In genomic region chr7:45126201-45126600, GRCh38 we compare ENCODE assay signal across 24 cellular contexts. TPM values are rescaled to one million over a fixed set of nuclear protein-coding genes. Genes with fewer than 3 reads are reported as not detected.
DNase-seq lines count a peak whose midpoint lies in the region; ATAC-seq, FAIRE-seq and TF ChIP-seq lines count a peak whose summit lies in the region.
"Had no signal": no experiment of that assay in that cellular context is flagged by ENCODE, and none has a peak within 500 bp of the region (broad histone marks: within the 10 kb centered on the region; RNA-seq: fewer than 3 reads in every experiment).

No MANE protein-coding gene starts in this region.

- FAIRE-seq in K562 (lab: Jason Lieb, UNC): no peak
- FAIRE-seq: GM12892, GM18507 had no signal

- TF ChIP-seq RAD21 in K562 (CRISPR knock-in tag; conservative IDR thresholded peaks at IDR 0.05 in 1 of 2, IDR thresholded peaks at IDR 0.05 in 1 of 2): no peak

- no peak for TF ChIP-seq EP300 in K562 (IDR thresholded peaks at IDR 0.05; ENCODE audit: low read length)

- BruUV-seq in K562 (replicated peaks; lab: Mats Ljungman, UMichigan): no TSS peak

- CTCF ChIA-PET in activated CD8-positive, alpha-beta T cell treated with anti-CD3 and anti-CD28 coated beads, Interleukin-2, amount 10 ng/mL, durations not matched to agents 7 days and 5 days (lab: Charles Lee): interaction anchor here (1.4 kb wide), 1 partner anchor 10 kb away, joined by 6 read pairs; no protein-coding TSS in a partner anchor
- CTCF ChIA-PET in activated CD8-positive, alpha-beta T cell treated with anti-CD3 and anti-CD28 coated beads for 36 hours (lab: Charles Lee): interaction anchor here (6.3 kb wide), 1 partner anchor 10 kb away, joined by 41 read pairs; no protein-coding TSS in a partner anchor
- CTCF ChIA-PET in K562 (lab: Yijun Ruan, JAX; ENCODE audit: low intra/inter-chr PET ratio): no interaction called here

- H3K27ac ChIP-seq in BLaER1 (peak overlapping the region; percentile 44; the same call in 1 of the 2 replicates), K562 (ENCODE audit: extremely low read depth, low read depth, low read length) (no peak overlapping the region)
- H3K27ac ChIP-seq: C4-2B had no signal

- H3K9me3 Mint-ChIP-seq in activated CD8-positive, alpha-beta T cell treated with anti-CD3 and anti-CD28 coated beads, Interleukin-2, amount 10 ng/mL, durations not matched to agents 7 days and 5 days (ENCODE audit: insufficient read depth): no peaks in the 10 kb centered on the region
- H3K9me3 Mint-ChIP-seq in activated CD8-positive, alpha-beta T cell treated with anti-CD3 and anti-CD28 coated beads for 36 hours: no peaks in the 10 kb centered on the region
- H3K9me3 Mint-ChIP-seq in immature natural killer cell: no peaks in the 10 kb centered on the region
- no peaks in the 10 kb centered on the region for H3K9me3 Mint-ChIP-seq in stimulated activated effector memory CD8-positive, alpha-beta T cell treated with anti-CD3 and anti-CD28 coated beads, Interleukin-12 subunit alpha, Interleukin-12 subunit beta, amount 100 ng/mL, for 72 hours
- H3K9me3 Mint-ChIP-seq: CD4-positive, alpha-beta T cell; GM23338; HFFc6 had no signal

- H3K4me1 ChIP-seq in BLaER1: peaks cover 30% of the 10 kb centered on the region
- H3K4me1 ChIP-seq in K562 (replicated peaks in 1 of 2; ENCODE audit: control insufficient read depth in 2 of 2, insufficient read depth in 2 of 2, low read length in 2 of 2): peaks cover 0 to 29% of the 10 kb centered on the region in 2 experiments; a peak in 3 of 5 replicates
- H3K4me1 ChIP-seq: Caco-2 had no signal

- H3K36me3 ChIP-seq in BLaER1: no peaks in the 10 kb centered on the region
- no peaks in the 10 kb centered on the region for H3K36me3 ChIP-seq in K562 (ENCODE audit: control insufficient read depth, insufficient read depth, low read length)

- no peaks in the 10 kb centered on the region for H3K27me3 Mint-ChIP-seq in activated CD8-positive, alpha-beta T cell treated with anti-CD3 and anti-CD28 coated beads, Interleukin-2, amount 10 ng/mL, durations not matched to agents 7 days and 5 days (ENCODE audit: low read depth)
- H3K27me3 Mint-ChIP-seq in activated CD8-positive, alpha-beta T cell treated with anti-CD3 and anti-CD28 coated beads for 36 hours: no peaks in the 10 kb centered on the region
- no peaks in the 10 kb centered on the region for H3K27me3 Mint-ChIP-seq in immature natural killer cell (ENCODE audit: low read depth in 3 of 3)
- H3K27me3 Mint-ChIP-seq: CD4-positive, alpha-beta T cell had no signal

- WGBS in K562 (ENCODE audit: insufficient coverage, low coverage, missing lambda C conversion rate): 54% methylated on average over 6 of the region's 6 CpGs

- in situ Hi-C loops in K562 (cut with MboI): no loop called here

- peak overlapping the region; percentile 6 for H3K27ac Mint-ChIP-seq in activated CD8-positive, alpha-beta T cell treated with anti-CD3 and anti-CD28 coated beads, Interleukin-2, amount 10 ng/mL, durations not matched to agents 7 days and 5 days
- no peak overlapping the region for H3K27ac Mint-ChIP-seq in activated CD8-positive, alpha-beta T cell treated with anti-CD3 and anti-CD28 coated beads for 36 hours
- peak overlapping the region; percentile 15 to 80 (median 64) for H3K27ac Mint-ChIP-seq in immature natural killer cell
- H3K27ac Mint-ChIP-seq in stimulated activated effector memory CD8-positive, alpha-beta T cell treated with anti-CD3 and anti-CD28 coated beads, Interleukin-12 subunit alpha, Interleukin-12 subunit beta, amount 100 ng/mL, for 72 hours: no peak overlapping the region
- H3K27ac Mint-ChIP-seq: CD4-positive, alpha-beta T cell; GM23338; HFFc6 had no signal

- DNase-seq in activated CD8-positive, alpha-beta T cell treated with anti-CD3 and anti-CD28 coated beads, Interleukin-2, amount 10 ng/mL, durations not matched to agents 7 days and 5 days: no peak
- no peak for DNase-seq in activated CD8-positive, alpha-beta T cell treated with anti-CD3 and anti-CD28 coated beads for 36 hours
- no peak for DNase-seq in K562 (ENCODE audit: extremely low read depth in 1 of 4, low spot score in 3 of 4)
- no peak for DNase-seq in immature natural killer cell
- no peak for DNase-seq in stimulated activated effector memory CD8-positive, alpha-beta T cell treated with anti-CD3 and anti-CD28 coated beads, Interleukin-12 subunit alpha, Interleukin-12 subunit beta, amount 100 ng/mL, for 72 hours (ENCODE audit: low spot score in 2 of 2)
- no peak for DNase-seq in NCI-H748 treated with DMSO at 0.1 percent for 48 hours (lab: John Stamatoyannopoulos, UW)
- DNase-seq: 8988T; Caco-2; CD4-positive, alpha-beta T cell; DMS153; DMS79; GDM1; H7; HFFc6 had no signal

- no peak overlapping the region for H3K4me3 Mint-ChIP-seq in activated CD8-positive, alpha-beta T cell treated with anti-CD3 and anti-CD28 coated beads, Interleukin-2, amount 10 ng/mL, durations not matched to agents 7 days and 5 days
- no peak overlapping the region for H3K4me3 Mint-ChIP-seq in activated CD8-positive, alpha-beta T cell treated with anti-CD3 and anti-CD28 coated beads for 36 hours
- H3K4me3 Mint-ChIP-seq in immature natural killer cell: no peak overlapping the region
- no peak overlapping the region for H3K4me3 Mint-ChIP-seq in stimulated activated effector memory CD8-positive, alpha-beta T cell treated with anti-CD3 and anti-CD28 coated beads, Interleukin-12 subunit alpha, Interleukin-12 subunit beta, amount 100 ng/mL, for 72 hours
- H3K4me3 Mint-ChIP-seq: CD4-positive, alpha-beta T cell; GM23338; HFFc6 had no signal

- TF ChIP-seq POLR2A in K562 (conservative IDR thresholded peaks at IDR 0.05): no peak

- no peaks in the 10 kb centered on the region for H3K79me2 ChIP-seq in K562 (ENCODE audit: control insufficient read depth, insufficient read depth, low read length)

- H3K27me3 ChIP-seq in BLaER1 (no peaks in the 10 kb centered on the region), K562 (ENCODE audit: control insufficient read depth in 2 of 2, insufficient read depth in 2 of 2, low read length in 2 of 2) (no peaks in the 10 kb centered on the region)

- H2AFZ ChIP-seq in K562 (ENCODE audit: low read depth, low read length): 0 out of 2 replicates have a peak overlapping the region, but pooled peaks have one; percentile 3
- H2AFZ ChIP-seq: GM23338 had no signal

- peak overlapping the region; percentile 12; the same call in 1 of the 2 replicates for H3K4me2 ChIP-seq in BLaER1
- H3K4me2 ChIP-seq in K562 (ENCODE audit: insufficient read depth, low read length): no peak overlapping the region
- H3K4me2 ChIP-seq: GM23338 had no signal

- no peaks in the 10 kb centered on the region for H3K9me3 ChIP-seq in BLaER1
- H3K9me3 ChIP-seq in K562 (replicated peaks; ENCODE audit: control insufficient read depth, insufficient read depth, low read depth, low read length): no peaks in the 10 kb centered on the region
- H3K9me3 ChIP-seq: Caco-2 had no signal

- H3K4me3 ChIP-seq in BLaER1 (no peak overlapping the region), K562 (no peak overlapping the region)
- H3K4me3 ChIP-seq: GM23338 had no signal

- H3K9ac ChIP-seq in BLaER1 (no peak overlapping the region), K562 (ENCODE audit: insufficient read depth in 1 of 2, low read depth in 2 of 2, low read length in 2 of 2) (peak overlapping the region in 1 of 2 experiments; percentile 79; a peak in 2 of 4 replicates)

- peaks cover 3% of the 10 kb centered on the region for H3K9me1 ChIP-seq in K562 (ENCODE audit: control insufficient read depth, insufficient read depth, low read length)

- POLR2A ChIA-PET in activated CD8-positive, alpha-beta T cell treated with anti-CD3 and anti-CD28 coated beads, Interleukin-2, amount 10 ng/mL, durations not matched to agents 7 days and 5 days (lab: Charles Lee): no interaction called here
- POLR2A ChIA-PET in activated CD8-positive, alpha-beta T cell treated with anti-CD3 and anti-CD28 coated beads for 36 hours (lab: Charles Lee): interaction anchor here (0.6 to 0.7 kb wide), 2 partner anchors 15 to 267 kb away, joined by 3 to 5 read pairs; partner anchors contain the start of gene TBRG4
- POLR2A ChIA-PET in K562 (lab: Yijun Ruan, JAX): interaction anchor here (0.9 to 1.6 kb wide), 3 partner anchors 9 to 14 kb away, joined by 3 to 6 read pairs (median 4); partner anchors contain the start of gene TBRG4

- peaks cover 16% of the 10 kb centered on the region for H3K4me1 Mint-ChIP-seq in activated CD8-positive, alpha-beta T cell treated with anti-CD3 and anti-CD28 coated beads, Interleukin-2, amount 10 ng/mL, durations not matched to agents 7 days and 5 days (ENCODE audit: low read depth)
- H3K4me1 Mint-ChIP-seq in activated CD8-positive, alpha-beta T cell treated with anti-CD3 and anti-CD28 coated beads for 36 hours (ENCODE audit: low read depth): peaks cover 13% of the 10 kb centered on the region
- peaks cover 29 to 34% of the 10 kb centered on the region in 2 donors for H3K4me1 Mint-ChIP-seq in immature natural killer cell
- H3K4me1 Mint-ChIP-seq in stimulated activated effector memory CD8-positive, alpha-beta T cell treated with anti-CD3 and anti-CD28 coated beads, Interleukin-12 subunit alpha, Interleukin-12 subunit beta, amount 100 ng/mL, for 72 hours: peaks cover 29% of the 10 kb centered on the region

- ATAC-seq in activated CD8-positive, alpha-beta T cell treated with anti-CD3 and anti-CD28 coated beads, Interleukin-2, amount 10 ng/mL, durations not matched to agents 7 days and 5 days: no peak
- no peak for ATAC-seq in activated CD8-positive, alpha-beta T cell treated with anti-CD3 and anti-CD28 coated beads for 36 hours
- no peak for ATAC-seq in K562
- no peak for ATAC-seq in GM18861 (IDR thresholded peaks at IDR 0.05; ENCODE audit: unreplicated experiment)
- ATAC-seq in stimulated activated effector memory CD8-positive, alpha-beta T cell treated with anti-CD3 and anti-CD28 coated beads, Interleukin-12 subunit alpha, Interleukin-12 subunit beta, amount 100 ng/mL, for 72 hours: no peak
- ATAC-seq: GM23338, HCT116 had no signal

- no peaks in the 10 kb centered on the region for H4K20me1 ChIP-seq in BLaER1
- H4K20me1 ChIP-seq in K562 (replicated peaks; ENCODE audit: control insufficient read depth, insufficient read depth, low read length): no peaks in the 10 kb centered on the region

- TF ChIP-seq CTCF in activated CD8-positive, alpha-beta T cell treated with anti-CD3 and anti-CD28 coated beads for 36 hours (IDR thresholded peaks at IDR 0.05): no peak
- TF ChIP-seq CTCF in K562 (IDR thresholded peaks at IDR 0.05 in 2 of 3, conservative IDR thresholded peaks at IDR 0.05 in 1 of 3; ENCODE audit: insufficient read depth in 2 of 3, low read depth in 1 of 3, low read length in 3 of 3): no peak

- H3K36me3 Mint-ChIP-seq in activated CD8-positive, alpha-beta T cell treated with anti-CD3 and anti-CD28 coated beads, Interleukin-2, amount 10 ng/mL, durations not matched to agents 7 days and 5 days (ENCODE audit: low read depth): no peaks in the 10 kb centered on the region
- no peaks in the 10 kb centered on the region for H3K36me3 Mint-ChIP-seq in activated CD8-positive, alpha-beta T cell treated with anti-CD3 and anti-CD28 coated beads for 36 hours (ENCODE audit: low read depth)
- no peaks in the 10 kb centered on the region for H3K36me3 Mint-ChIP-seq in immature natural killer cell
- H3K36me3 Mint-ChIP-seq in stimulated activated effector memory CD8-positive, alpha-beta T cell treated with anti-CD3 and anti-CD28 coated beads, Interleukin-12 subunit alpha, Interleukin-12 subunit beta, amount 100 ng/mL, for 72 hours: no peaks in the 10 kb centered on the region

- intact Hi-C loops in activated CD8-positive, alpha-beta T cell treated with anti-CD3 and anti-CD28 coated beads for 36 hours (cut with micrococcal nuclease): no loop called here
- intact Hi-C loops in K562 (cut with micrococcal nuclease): no loop called here

RNA-seq across cellular contexts. Expression of gene TBRG4, which starts 14.7 kb away (rescaled TPM):
- total RNA-seq in activated CD8-positive, alpha-beta T cell treated with anti-CD3 and anti-CD28 coated beads, Interleukin-2, amount 10 ng/mL, durations not matched to agents 7 days and 5 days: 100 to 1,000 TPM; 133 to 137 TPM
- 100 to 1,000 TPM; 197 TPM for total RNA-seq in activated CD8-positive, alpha-beta T cell treated with anti-CD3 and anti-CD28 coated beads for 36 hours
- total RNA-seq in K562 (2011; cell fraction: chromatin; rRNA removed; ENCODE audit: low replicate concordance): 345 and 988 TPM in 2 replicates
- total RNA-seq in K562 (2011; cell fraction: nucleolus; rRNA removed): 627 and 629 TPM in 2 replicates
- total RNA-seq in K562 (2011; cell fraction: nucleoplasm; rRNA removed): 447 and 454 TPM in 2 replicates
- total RNA-seq in K562 (2014; rRNA removed) (248 and 298 TPM in 2 replicates), K562 (2014; rRNA removed; fragmentation: Illumina TruSeq; extraction: Trizol) (111 and 141 TPM in 2 replicates), K562 (2015; rRNA removed; fragmentation: Illumina TruSeq; extraction: Trizol) (140 and 152 TPM in 2 replicates), K562 (2021) (258 and 287 TPM in 2 replicates)
- polyA plus RNA-seq in K562 (2011; rRNA removed) (278 and 317 TPM in 2 replicates), K562 (2014; fragmentation: Illumina TruSeq; extraction: Trizol) (295 and 322 TPM in 2 replicates), K562 (2014; fragmentation: Nextera tagmentation; extraction: Ambion mirVana) (10 to 100 TPM; 11.2 to 34.9 TPM), K562 (2014; rRNA removed) (216 and 223 TPM in 2 replicates), immature natural killer cell (10 to 100 TPM; 39.5 to 56.9 (median 52.2) TPM)
- polyA plus RNA-seq in K562 (2011; cell fraction: cytosol; rRNA removed): 213 and 315 TPM in 2 replicates
- 714 and 782 TPM in 2 replicates for polyA plus RNA-seq in K562 (2011; cell fraction: nucleus; rRNA removed)
- polyA plus RNA-seq in K562 (2012): 183 and 269 TPM in 2 replicates
- polyA minus RNA-seq in K562 (2011; rRNA and poly(A)+ RNA removed): 276 and 311 TPM in 2 replicates
- polyA minus RNA-seq in K562 (2011; cell fraction: cytosol; rRNA and poly(A)+ RNA removed): 198 and 207 TPM in 2 replicates
- 413 and 539 TPM in 2 replicates for polyA minus RNA-seq in K562 (2011; cell fraction: nucleus; rRNA and poly(A)+ RNA removed)

RNA-seq across cellular contexts. Expression of gene RAMP3, which starts 31.4 kb away (rescaled TPM):
- total RNA-seq in activated CD8-positive, alpha-beta T cell treated with anti-CD3 and anti-CD28 coated beads, Interleukin-2, amount 10 ng/mL, durations not matched to agents 7 days and 5 days: not detected
- total RNA-seq in activated CD8-positive, alpha-beta T cell treated with anti-CD3 and anti-CD28 coated beads for 36 hours: not detected
- not detected in 2 replicates for total RNA-seq in K562 (2011; cell fraction: chromatin; rRNA removed; ENCODE audit: low replicate concordance)
- not detected in 2 replicates for total RNA-seq in K562 (2011; cell fraction: nucleolus; rRNA removed)
- total RNA-seq in K562 (2011; cell fraction: nucleoplasm; rRNA removed): not detected in 2 replicates
- not detected in 2 replicates for total RNA-seq in K562 (2014; rRNA removed)
- not detected in 2 replicates for total RNA-seq in K562 (2014; rRNA removed; fragmentation: Illumina TruSeq; extraction: Trizol)
- not detected in 2 replicates for total RNA-seq in K562 (2015; rRNA removed; fragmentation: Illumina TruSeq; extraction: Trizol)
- not detected in 2 replicates for total RNA-seq in K562 (2021)
- polyA plus RNA-seq in K562 (2011; rRNA removed): not detected in 2 replicates
- polyA plus RNA-seq in K562 (2011; cell fraction: cytosol; rRNA removed): not detected in 2 replicates
- polyA plus RNA-seq in K562 (2011; cell fraction: nucleus; rRNA removed): not detected in 2 replicates
- polyA plus RNA-seq in K562 (2012): not detected in 2 replicates
- polyA plus RNA-seq in K562 (2014; fragmentation: Illumina TruSeq; extraction: Trizol): not detected in 2 replicates
- not detected for polyA plus RNA-seq in K562 (2014; fragmentation: Nextera tagmentation; extraction: Ambion mirVana)
- polyA plus RNA-seq in K562 (2014; rRNA removed): not detected in 2 replicates
- polyA minus RNA-seq in K562 (2011; rRNA and poly(A)+ RNA removed): not detected in 2 replicates
- not detected in 2 replicates for polyA minus RNA-seq in K562 (2011; cell fraction: cytosol; rRNA and poly(A)+ RNA removed)
- polyA minus RNA-seq in K562 (2011; cell fraction: nucleus; rRNA and poly(A)+ RNA removed): not detected in 2 replicates
- polyA plus RNA-seq in immature natural killer cell: not detected
- total RNA-seq: A673; Caco-2; CD4-positive, alpha-beta T cell; Daoy; HFFc6 had no signal
- polyA plus RNA-seq: AG04450 had no signal

RNA-seq across cellular contexts. Expression of gene NACAD, which starts 37.4 kb away (rescaled TPM):
- total RNA-seq in activated CD8-positive, alpha-beta T cell treated with anti-CD3 and anti-CD28 coated beads, Interleukin-2, amount 10 ng/mL, durations not matched to agents 7 days and 5 days: under 1 TPM; 0.05 to 0.16 TPM
- total RNA-seq in activated CD8-positive, alpha-beta T cell treated with anti-CD3 and anti-CD28 coated beads for 36 hours: under 1 TPM; 0.31 to 0.50 TPM
- total RNA-seq in K562 (2011; cell fraction: chromatin; rRNA removed; ENCODE audit: low replicate concordance): 0.11 and 0.79 TPM in 2 replicates
- under 0.01 TPM in 1 of 2 replicates, not detected in the other for total RNA-seq in K562 (2011; cell fraction: nucleolus; rRNA removed)
- 0.08 TPM in 1 of 2 replicates, not detected in the other for total RNA-seq in K562 (2011; cell fraction: nucleoplasm; rRNA removed)
- total RNA-seq in K562 (2014; rRNA removed) (under 0.01 TPM in 1 of 2 replicates, not detected in the other), K562 (2014; rRNA removed; fragmentation: Illumina TruSeq; extraction: Trizol) (not detected in 2 replicates), K562 (2015; rRNA removed; fragmentation: Illumina TruSeq; extraction: Trizol) (not detected in 2 replicates), K562 (2021) (0.02 and 0.04 TPM in 2 replicates)
- polyA plus RNA-seq in K562 (2011; rRNA removed) (0.01 and 0.03 TPM in 2 replicates), K562 (2014; fragmentation: Illumina TruSeq; extraction: Trizol) (0.01 and 0.03 TPM in 2 replicates), K562 (2014; fragmentation: Nextera tagmentation; extraction: Ambion mirVana) (not detected), K562 (2014; rRNA removed) (0.04 TPM in 1 of 2 replicates, not detected in the other), immature natural killer cell (under 1 TPM in 2 of 3 donors, not detected in 1; 0.26 to 0.65 TPM)
- 0.01 and 0.03 TPM in 2 replicates for polyA plus RNA-seq in K562 (2011; cell fraction: cytosol; rRNA removed)
- polyA plus RNA-seq in K562 (2011; cell fraction: nucleus; rRNA removed): 0.06 and 0.16 TPM in 2 replicates
- 0.03 and 0.04 TPM in 2 replicates for polyA plus RNA-seq in K562 (2012)
- polyA minus RNA-seq in K562 (2011; rRNA and poly(A)+ RNA removed): not detected in 2 replicates
- not detected in 2 replicates for polyA minus RNA-seq in K562 (2011; cell fraction: cytosol; rRNA and poly(A)+ RNA removed)
- polyA minus RNA-seq in K562 (2011; cell fraction: nucleus; rRNA and poly(A)+ RNA removed): 0.11 and 0.13 TPM in 2 replicates

Comparison
In these comparisons a context has a peak if more than half of its experiments do, and no peak if none do; other contexts are left out.
1. H3K27ac Mint-ChIP-seq: peak in activated CD8-positive, alpha-beta T cell treated with anti-CD3 and anti-CD28 coated beads, Interleukin-2, amount 10 ng/mL, durations not matched to agents 7 days and 5 days (single experiment) and immature natural killer cell (6 of 6); none in activated CD8-positive, alpha-beta T cell treated with anti-CD3 and anti-CD28 coated beads for 36 hours (single experiment) and stimulated activated effector memory CD8-positive, alpha-beta T cell treated with anti-CD3 and anti-CD28 coated beads, Interleukin-12 subunit alpha, Interleukin-12 subunit beta, amount 100 ng/mL, for 72 hours (single experiment).